ENCODE assay signal across 8 cellular contexts in genomic region chr16:11076259-11077018, GRCh38.
DNase-seq lines count a peak whose midpoint lies in the region; ATAC-seq and TF ChIP-seq lines count a peak whose summit lies in the region.

No MANE protein-coding gene starts in this region.

- no peaks in the 10 kb centered on the region for H3K9me3 Mint-ChIP-seq in neural progenitor cell

- H3K9me3 ChIP-seq in neural progenitor cell (ENCODE audit: low read depth) (no peaks in the 10 kb centered on the region), gastrocnemius medialis (no peaks in the 10 kb centered on the region), gastroesophageal sphincter (no peaks in the 10 kb centered on the region)

- H4K20me1 ChIP-seq in neural progenitor cell (ENCODE audit: low read depth): no peaks in the 10 kb centered on the region

- H3K4me2 ChIP-seq in neural progenitor cell: no peak overlapping the region

- TF ChIP-seq EP300 in gastroesophageal sphincter (IDR thresholded peaks at IDR 0.05): no peak

- intact Hi-C loops in gastrocnemius medialis (cut with DNase I; ENCODE audit: low total_unique reads): no loop called here

- H3F3A ChIP-seq in neural progenitor cell (ENCODE audit: low read depth): no peaks in the 10 kb centered on the region

- WGBS in gastroesophageal sphincter (ENCODE audit: low coverage in 1 of 2), 2 donors: 0 to 100% methylated on average over 1 to 3 of the region's 13 CpGs

- H3K4me3 Mint-ChIP-seq in neural progenitor cell: no peak overlapping the region

- no peak for TF ChIP-seq POLR2A in gastrocnemius medialis (IDR thresholded peaks at IDR 0.05)
- no peak for TF ChIP-seq POLR2A in gastroesophageal sphincter (IDR thresholded peaks at IDR 0.05)

- H2AFZ ChIP-seq in neural progenitor cell (replicated peaks): no peak overlapping the region

- H3K27ac ChIP-seq in neural progenitor cell: no peak overlapping the region
- H3K27ac ChIP-seq in gastrocnemius medialis: peak overlapping the region in 1 of 4 donors; percentile 46
- H3K27ac ChIP-seq in gastroesophageal sphincter: peak overlapping the region in 1 of 4 donors; percentile 71

- H3K9ac ChIP-seq in neural progenitor cell: no peak overlapping the region

- no peaks in the 10 kb centered on the region for H3K36me3 ChIP-seq in neural progenitor cell
- no peaks in the 10 kb centered on the region for H3K36me3 ChIP-seq in gastrocnemius medialis
- peaks cover 0 to 11% of the 10 kb centered on the region in 2 donors for H3K36me3 ChIP-seq in gastroesophageal sphincter

- peak; percentile 52 for ATAC-seq in GM18861 (IDR thresholded peaks at IDR 0.05; ENCODE audit: unreplicated experiment)
- peak; percentile 51 for ATAC-seq in HG02840 (IDR thresholded peaks at IDR 0.05; ENCODE audit: low FRiP score, unreplicated experiment)
- ATAC-seq in gastrocnemius medialis: no peak
- ATAC-seq in gastroesophageal sphincter: no peak

- TF ChIP-seq CTCF in neural progenitor cell (IDR thresholded peaks at IDR 0.05): no peak
- TF ChIP-seq CTCF in gastrocnemius medialis (IDR thresholded peaks at IDR 0.05 in 4 of 5, conservative IDR thresholded peaks at IDR 0.05 in 1 of 5): no peak
- no peak for TF ChIP-seq CTCF in gastroesophageal sphincter (IDR thresholded peaks at IDR 0.05)

- H3K4me1 ChIP-seq in neural progenitor cell (peaks cover 3% of the 10 kb centered on the region), gastrocnemius medialis (peaks cover 7 to 9% of the 10 kb centered on the region in 2 donors), gastroesophageal sphincter (peaks cover 0 to 48% (median 19%) of the 10 kb centered on the region in 3 donors)

- H3K79me2 ChIP-seq in neural progenitor cell (ENCODE audit: low read depth): no peaks in the 10 kb centered on the region

- H3K4me1 Mint-ChIP-seq in neural progenitor cell: peaks cover 34% of the 10 kb centered on the region

- peak; percentile 66 to 78 for DNase-seq in activated CD4-positive, alpha-beta T cell treated with anti-CD3 and anti-CD28 coated beads for 4 hours
- DNase-seq in neural progenitor cell (ENCODE audit: low spot score) (peak; percentile 24), NCI-H2227 (lab: John Stamatoyannopoulos, UW; ENCODE audit: unreplicated experiment) (no peak), gastrocnemius medialis (no peak), NCI-H2107 treated with DMSO at 0.1 percent for 48 hours (lab: John Stamatoyannopoulos, UW; ENCODE audit: unreplicated experiment) (no peak)

- no peaks in the 10 kb centered on the region for H3K36me3 Mint-ChIP-seq in neural progenitor cell

- H3K27me3 ChIP-seq in neural progenitor cell: no peaks in the 10 kb centered on the region
- H3K27me3 ChIP-seq in gastrocnemius medialis: no peaks in the 10 kb centered on the region
- H3K27me3 ChIP-seq in gastroesophageal sphincter: no peaks in the 10 kb centered on the region

- H3K27ac Mint-ChIP-seq in neural progenitor cell: no peak overlapping the region

- H3K4me3 ChIP-seq in neural progenitor cell (no peak overlapping the region), gastrocnemius medialis (no peak overlapping the region), gastroesophageal sphincter (no peak overlapping the region)

- H3K27me3 Mint-ChIP-seq in neural progenitor cell (ENCODE audit: insufficient read depth, low read depth): no peaks in the 10 kb centered on the region

- in situ Hi-C loops in gastrocnemius medialis (cut with MboI; ENCODE audit: low sequenced_read_pairs in 4 of 4): no loop called here

Comparison
In these comparisons a context has a peak if more than half of its experiments do, and no peak if none do; other contexts are left out.
1. ATAC-seq: peak in GM18861 (single experiment) and HG02840 (single experiment); none in gastrocnemius medialis (0 of 2) and gastroesophageal sphincter (single experiment).
2. DNase-seq: peak in activated CD4-positive, alpha-beta T cell treated with anti-CD3 and anti-CD28 coated beads for 4 hours (2 of 2) and neural progenitor cell (single experiment); none in NCI-H2227 (single experiment), gastrocnemius medialis (0 of 2) and NCI-H2107 treated with DMSO at 0.1 percent for 48 hours (single experiment).